Comparison of ENCODE assay signal across 23 cellular contexts in genomic region chr12:96150442-96150841, GRCh38.
"Had no signal": no experiment of that assay in that cellular context is flagged by ENCODE, and none has a peak within 500 bp of the region (broad histone marks: within the 10 kb centered on the region; RNA-seq: fewer than 3 reads in every experiment).

No MANE protein-coding gene starts in this region.

- H3K9me3 Mint-ChIP-seq: activated naive CD4-positive, alpha-beta T cell treated with anti-CD3 and anti-CD28 coated beads for 36 hours; activated T-cell treated with anti-CD3 and anti-CD28 coated beads, Interleukin-2, amount 50 U/mL, for 72 hours; stimulated activated memory B cell treated with anti-CD40 and anti-IgM and Interleukin-4, amounts not matched to agents 10 μg/mL and 1 μg/mL and 100 μg/mL, for 72 hours had no signal

- H3K4me3 Mint-ChIP-seq: activated naive CD4-positive, alpha-beta T cell treated with anti-CD3 and anti-CD28 coated beads for 36 hours; activated T-cell treated with anti-CD3 and anti-CD28 coated beads, Interleukin-2, amount 50 U/mL, for 72 hours; naive thymus-derived CD4-positive, alpha-beta T cell; stimulated activated memory B cell treated with anti-CD40 and anti-IgM and Interleukin-4, amounts not matched to agents 10 μg/mL and 1 μg/mL and 100 μg/mL, for 72 hours had no signal

- DNase-seq: activated CD4-positive, alpha-beta T cell treated with anti-CD3 and anti-CD28 coated beads for 4 hours; activated CD4-positive, alpha-beta T cell treated with anti-CD3 and anti-CD28 coated beads, Interleukin-2, amount 50 U/mL, for 48 hours; activated CD4-positive, CD25-positive, alpha-beta regulatory T cell; activated effector memory CD4-positive, alpha-beta T cell treated with Interleukin-2 at 50 U/mL for 16 hours; activated naive CD4-positive, alpha-beta T cell treated with anti-CD3 and anti-CD28 coated beads for 36 hours; activated T-cell treated with anti-CD3 and anti-CD28 coated beads, Interleukin-2, amount 50 U/mL, for 72 hours; amygdala; effector CD4-positive, alpha-beta T cell; foreskin keratinocyte; kidney glomerular epithelial cell; left lung; naive thymus-derived CD4-positive, alpha-beta T cell; retina; sigmoid colon; stimulated activated CD4-positive, alpha-beta T cell treated with anti-CD3 and anti-CD28 coated beads, Interleukin-15, amount 100 ng/mL, for 24 hours; stomach; T1000 had no signal

- H3K4me1 Mint-ChIP-seq: naive thymus-derived CD4-positive, alpha-beta T cell had no signal

- H3K27ac Mint-ChIP-seq: activated naive CD4-positive, alpha-beta T cell treated with anti-CD3 and anti-CD28 coated beads for 36 hours; activated T-cell treated with anti-CD3 and anti-CD28 coated beads, Interleukin-2, amount 50 U/mL, for 72 hours; naive thymus-derived CD4-positive, alpha-beta T cell; stimulated activated memory B cell treated with anti-CD40 and anti-IgM and Interleukin-4, amounts not matched to agents 10 μg/mL and 1 μg/mL and 100 μg/mL, for 72 hours had no signal

- ATAC-seq: activated T-cell treated with anti-CD3 and anti-CD28 coated beads, Interleukin-2, amount 50 U/mL, for 72 hours; foreskin keratinocyte; left lung; naive thymus-derived CD4-positive, alpha-beta T cell; stimulated activated memory B cell treated with anti-CD40 and anti-IgM and Interleukin-4, amounts not matched to agents 10 μg/mL and 1 μg/mL and 100 μg/mL, for 72 hours had no signal

- H3K9me3 ChIP-seq: left lung, sigmoid colon, stomach, suprapubic skin, tibial nerve had no signal

- H3K4me3 ChIP-seq: cardiac muscle cell, hepatocyte, left lung, sigmoid colon, smooth muscle cell, stomach, suprapubic skin, tibial nerve had no signal

- H3K27me3 Mint-ChIP-seq: naive thymus-derived CD4-positive, alpha-beta T cell; stimulated activated memory B cell treated with anti-CD40 and anti-IgM and Interleukin-4, amounts not matched to agents 10 μg/mL and 1 μg/mL and 100 μg/mL, for 72 hours had no signal

- H3K27ac ChIP-seq: cardiac muscle cell, foreskin keratinocyte, hepatocyte, left lung, sigmoid colon, stomach, suprapubic skin, tibial nerve had no signal

- H3K4me1 ChIP-seq: foreskin keratinocyte, left lung, sigmoid colon, stomach, suprapubic skin, tibial nerve had no signal

- H3K27me3 ChIP-seq: cardiac muscle cell, foreskin keratinocyte, hepatocyte, left lung, sigmoid colon, stomach, suprapubic skin, tibial nerve had no signal

- H3K36me3 ChIP-seq: cardiac muscle cell, left lung, sigmoid colon, stomach, suprapubic skin, tibial nerve had no signal

- H3K36me3 Mint-ChIP-seq: naive thymus-derived CD4-positive, alpha-beta T cell; stimulated activated memory B cell treated with anti-CD40 and anti-IgM and Interleukin-4, amounts not matched to agents 10 μg/mL and 1 μg/mL and 100 μg/mL, for 72 hours had no signal
